Comparison of ENCODE assay signal across 16 cellular contexts in the genomic region with DNA sequence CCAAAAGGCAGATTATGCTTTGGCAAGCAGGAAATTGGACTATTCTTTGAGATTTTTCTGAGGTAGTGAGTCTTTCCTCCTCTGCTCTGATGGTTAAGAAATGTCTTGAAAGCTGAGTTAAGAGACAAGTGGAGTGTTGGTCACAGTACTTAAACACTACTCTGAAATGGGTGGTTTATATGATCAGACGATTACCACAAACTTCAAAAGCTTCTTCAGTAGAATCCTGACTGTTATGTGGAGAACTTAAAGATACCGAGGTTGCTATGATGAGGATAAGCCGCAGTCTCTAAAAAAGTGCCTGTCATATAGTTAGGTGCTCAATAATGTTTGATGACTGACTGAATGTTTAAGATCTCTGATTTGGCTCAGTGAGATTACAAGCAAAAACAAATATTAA. TPM values are rescaled to one million over a fixed set of nuclear protein-coding genes. Genes with fewer than 3 reads are reported as not detected.
"Had no signal": no experiment of that assay in that cellular context is flagged by ENCODE, and none has a peak within 500 bp of the region (broad histone marks: within the 10 kb centered on the region; RNA-seq: fewer than 3 reads in every experiment).

No MANE protein-coding gene starts in this region.

- H3K27me3 ChIP-seq: sigmoid colon, thyroid gland had no signal

- ATAC-seq: stimulated activated naive B cell treated with anti-CD40 and anti-IgM and Interleukin-4, amounts not matched to agents 10 μg/mL and 1 μg/mL and 100 μg/mL, for 72 hours had no signal

- H3K36me3 ChIP-seq: left ventricle myocardium inferior, thyroid gland had no signal

- H3K4me1 Mint-ChIP-seq: stimulated activated naive B cell treated with anti-CD40 and anti-IgM and Interleukin-4, amounts not matched to agents 10 μg/mL and 1 μg/mL and 100 μg/mL, for 72 hours had no signal

- H3K9me3 Mint-ChIP-seq: activated CD4-positive, alpha-beta memory T cell treated with anti-CD3 and anti-CD28 coated beads for 36 hours; activated T-helper 1 cell treated with anti-CD3 and anti-CD28 coated beads, Interleukin-12 subunit alpha, Interleukin-12 subunit beta, Interleukin-2, Interleukin-4 antibody, amounts not matched to agents 30 ng/mL and 10 ng/mL and 1 ng/mL, durations not matched to agents 14 hours and 24 hours and 36 hours; immature natural killer cell; stimulated activated naive B cell treated with anti-CD40 and anti-IgM and Interleukin-4, amounts not matched to agents 10 μg/mL and 1 μg/mL and 100 μg/mL, for 72 hours had no signal

- H3K4me3 Mint-ChIP-seq: activated CD4-positive, alpha-beta memory T cell treated with anti-CD3 and anti-CD28 coated beads for 36 hours; activated T-helper 1 cell treated with anti-CD3 and anti-CD28 coated beads, Interleukin-12 subunit alpha, Interleukin-12 subunit beta, Interleukin-2, Interleukin-4 antibody, amounts not matched to agents 30 ng/mL and 10 ng/mL and 1 ng/mL, durations not matched to agents 14 hours and 24 hours and 36 hours; immature natural killer cell; stimulated activated naive B cell treated with anti-CD40 and anti-IgM and Interleukin-4, amounts not matched to agents 10 μg/mL and 1 μg/mL and 100 μg/mL, for 72 hours had no signal

- H3K27ac Mint-ChIP-seq: activated CD4-positive, alpha-beta memory T cell treated with anti-CD3 and anti-CD28 coated beads for 36 hours; activated T-helper 1 cell treated with anti-CD3 and anti-CD28 coated beads, Interleukin-12 subunit alpha, Interleukin-12 subunit beta, Interleukin-2, Interleukin-4 antibody, amounts not matched to agents 30 ng/mL and 10 ng/mL and 1 ng/mL, durations not matched to agents 14 hours and 24 hours and 36 hours; immature natural killer cell; stimulated activated naive B cell treated with anti-CD40 and anti-IgM and Interleukin-4, amounts not matched to agents 10 μg/mL and 1 μg/mL and 100 μg/mL, for 72 hours had no signal

- H3K36me3 Mint-ChIP-seq: activated CD4-positive, alpha-beta memory T cell treated with anti-CD3 and anti-CD28 coated beads for 36 hours; immature natural killer cell; stimulated activated naive B cell treated with anti-CD40 and anti-IgM and Interleukin-4, amounts not matched to agents 10 μg/mL and 1 μg/mL and 100 μg/mL, for 72 hours had no signal

- H3K4me3 ChIP-seq: left ventricle myocardium inferior, sigmoid colon, thyroid gland had no signal

- H3K27ac ChIP-seq: left ventricle myocardium inferior, sigmoid colon, thyroid gland, VCaP had no signal

- H3K4me1 ChIP-seq: left ventricle myocardium inferior, thyroid gland had no signal

- DNase-seq: activated CD4-positive, alpha-beta memory T cell treated with anti-CD3 and anti-CD28 coated beads for 36 hours; dermis blood vessel endothelial cell; effector memory CD4-positive, alpha-beta T cell; immature natural killer cell; kidney glomerular epithelial cell; left ventricle myocardium inferior; mammary epithelial cell; midbrain; occipital lobe; posterior cingulate gyrus; sigmoid colon; stimulated activated naive B cell treated with anti-CD40 and anti-IgM and Interleukin-4, amounts not matched to agents 10 μg/mL and 1 μg/mL and 100 μg/mL, for 72 hours; thyroid gland had no signal

- H3K9me3 ChIP-seq: left ventricle myocardium inferior, sigmoid colon, thyroid gland had no signal

- H3K27me3 Mint-ChIP-seq: activated CD4-positive, alpha-beta memory T cell treated with anti-CD3 and anti-CD28 coated beads for 36 hours had no signal

RNA-seq across cellular contexts. Expression of a gene that starts 24.3 kb away (rescaled TPM):
- polyA plus RNA-seq: neural cell had no signal
